1 cellular context compared by ENCODE assay signal in the genomic region with DNA sequence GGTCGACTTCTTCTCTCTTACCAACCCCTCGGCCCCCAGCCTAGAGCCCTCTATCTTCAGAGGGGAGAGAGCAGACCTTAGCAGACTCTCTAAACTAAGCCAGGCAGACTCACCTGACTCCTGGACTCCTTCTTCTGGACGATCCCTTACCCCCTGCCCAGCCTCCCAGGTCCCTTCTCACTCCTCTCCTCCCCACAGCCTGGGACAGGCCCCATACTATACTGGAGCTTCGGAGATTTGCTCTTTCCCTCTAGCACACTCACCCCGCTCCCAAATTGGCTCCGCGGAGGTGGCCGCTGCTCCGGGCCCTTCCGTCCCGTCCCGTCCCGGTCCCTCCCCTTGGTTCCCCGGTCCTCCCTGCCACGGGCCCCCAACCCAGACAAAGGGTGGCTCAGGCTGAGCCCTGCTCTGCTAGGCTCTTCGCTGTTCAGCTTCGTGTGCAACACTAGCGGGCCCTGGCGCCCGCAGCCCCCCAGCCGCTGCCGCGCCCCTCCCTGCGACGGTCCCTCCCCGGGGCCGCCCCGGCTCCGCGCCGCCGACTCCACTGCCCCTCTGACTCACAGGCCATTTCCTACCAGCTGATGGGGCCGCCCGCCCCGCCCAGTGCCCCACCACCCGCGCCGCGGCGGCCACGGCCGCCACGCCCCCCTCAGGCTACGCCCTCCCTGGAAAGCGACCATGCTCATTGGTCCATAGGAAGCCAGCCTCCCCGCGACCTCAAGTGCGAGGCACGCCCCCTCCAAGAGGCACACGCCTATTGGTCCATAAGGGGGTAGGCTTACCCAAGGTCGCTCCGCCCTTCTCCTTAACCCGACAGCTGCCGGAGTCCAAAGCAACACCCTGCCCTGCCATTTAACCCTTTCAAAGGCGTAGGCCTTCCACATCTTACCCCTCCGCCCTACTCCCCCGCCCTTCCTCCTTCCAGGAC.
A peak's percentile ranks its signal among the peaks of the same experiment; 100 is the strongest.
TF ChIP-seq lines count a peak whose summit lies in the region.

No MANE protein-coding gene starts in this region.

TF ChIP-seq in HepG2, 621 proteins besides CTCF, POLR2A, EP300 and RAD21 (continued from another document and continues in another):
- TF ChIP-seq ZNF816 (CRISPR knock-in tag; IDR thresholded peaks at IDR 0.05; ENCODE audit: borderline replicate concordance) (no peak), SP4 (CRISPR knock-in tag; IDR thresholded peaks at IDR 0.05) (peak; percentile 95), STAG1 (CRISPR knock-in tag; IDR thresholded peaks at IDR 0.05) (no peak), ATAD3A (CRISPR knock-in tag; IDR thresholded peaks at IDR 0.05) (no peak), ZNF556 (CRISPR knock-in tag; IDR thresholded peaks at IDR 0.05; ENCODE audit: borderline replicate concordance) (no peak), MIXL1 (CRISPR knock-in tag; IDR thresholded peaks at IDR 0.05) (no peak), RBFOX2 (IDR thresholded peaks at IDR 0.05; ENCODE audit: low read depth, low read length) (peak; percentile 59; the same call in 1 of the 2 replicates), ZNF619 (CRISPR knock-in tag; IDR thresholded peaks at IDR 0.05) (no peak), TAF15 (IDR thresholded peaks at IDR 0.05; ENCODE audit: low read depth, low read length, poor library complexity, severe bottlenecking) (no peak), CREB1 (IDR thresholded peaks at IDR 0.05) (no peak), CREB1 (CRISPR knock-in tag; IDR thresholded peaks at IDR 0.05) (no peak), EZH2 (conservative IDR thresholded peaks at IDR 0.05; ENCODE audit: low read depth, low read length) (no peak), STAT6 (CRISPR knock-in tag; IDR thresholded peaks at IDR 0.05; ENCODE audit: borderline replicate concordance) (no peak), KAT2B (IDR thresholded peaks at IDR 0.05; ENCODE audit: borderline replicate concordance, low read depth, low read length) (no peak), ZNF629 (CRISPR knock-in tag; conservative IDR thresholded peaks at IDR 0.05) (no peak), EED (CRISPR knock-in tag; IDR thresholded peaks at IDR 0.05) (0 out of 2 replicates have a peak, but pooled peaks have one; percentile 55), ZNF205 (CRISPR knock-in tag; IDR thresholded peaks at IDR 0.05) (no peak), STAT5B (CRISPR knock-in tag; IDR thresholded peaks at IDR 0.05) (no peak), NFYC (CRISPR knock-in tag; IDR thresholded peaks at IDR 0.05) (peak; percentile 80), ZNF784 (CRISPR knock-in tag; IDR thresholded peaks at IDR 0.05; ENCODE audit: borderline replicate concordance) (no peak), NR2C2 (CRISPR knock-in tag; IDR thresholded peaks at IDR 0.05; ENCODE audit: borderline replicate concordance) (peak; percentile 63), ZKSCAN1 (IDR thresholded peaks at IDR 0.05; ENCODE audit: low read length) (no peak), KLF12 (CRISPR knock-in tag; IDR thresholded peaks at IDR 0.05; ENCODE audit: borderline replicate concordance) (no peak), ZNF841 (CRISPR knock-in tag; IDR thresholded peaks at IDR 0.05; ENCODE audit: borderline replicate concordance) (no peak), SAP130 (CRISPR knock-in tag; IDR thresholded peaks at IDR 0.05; ENCODE audit: low read depth) (peak; percentile 93), KAT7 (CRISPR knock-in tag; IDR thresholded peaks at IDR 0.05; ENCODE audit: borderline replicate concordance) (no peak), TRIM24 (CRISPR knock-in tag; IDR thresholded peaks at IDR 0.05) (no peak)
- TF ChIP-seq, protein P1, sequence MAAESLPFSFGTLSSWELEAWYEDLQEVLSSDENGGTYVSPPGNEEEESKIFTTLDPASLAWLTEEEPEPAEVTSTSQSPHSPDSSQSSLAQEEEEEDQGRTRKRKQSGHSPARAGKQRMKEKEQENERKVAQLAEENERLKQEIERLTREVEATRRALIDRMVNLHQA (CRISPR knock-in tag; IDR thresholded peaks at IDR 0.05) = no peak
- TF ChIP-seq, protein P2, sequence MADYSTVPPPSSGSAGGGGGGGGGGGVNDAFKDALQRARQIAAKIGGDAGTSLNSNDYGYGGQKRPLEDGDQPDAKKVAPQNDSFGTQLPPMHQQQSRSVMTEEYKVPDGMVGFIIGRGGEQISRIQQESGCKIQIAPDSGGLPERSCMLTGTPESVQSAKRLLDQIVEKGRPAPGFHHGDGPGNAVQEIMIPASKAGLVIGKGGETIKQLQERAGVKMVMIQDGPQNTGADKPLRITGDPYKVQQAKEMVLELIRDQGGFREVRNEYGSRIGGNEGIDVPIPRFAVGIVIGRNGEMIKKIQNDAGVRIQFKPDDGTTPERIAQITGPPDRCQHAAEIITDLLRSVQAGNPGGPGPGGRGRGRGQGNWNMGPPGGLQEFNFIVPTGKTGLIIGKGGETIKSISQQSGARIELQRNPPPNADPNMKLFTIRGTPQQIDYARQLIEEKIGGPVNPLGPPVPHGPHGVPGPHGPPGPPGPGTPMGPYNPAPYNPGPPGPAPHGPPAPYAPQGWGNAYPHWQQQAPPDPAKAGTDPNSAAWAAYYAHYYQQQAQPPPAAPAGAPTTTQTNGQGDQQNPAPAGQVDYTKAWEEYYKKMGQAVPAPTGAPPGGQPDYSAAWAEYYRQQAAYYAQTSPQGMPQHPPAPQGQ (CRISPR knock-in tag; IDR thresholded peaks at IDR 0.05; ENCODE audit: borderline replicate concordance) = no peak
- TF ChIP-seq, protein P3, sequence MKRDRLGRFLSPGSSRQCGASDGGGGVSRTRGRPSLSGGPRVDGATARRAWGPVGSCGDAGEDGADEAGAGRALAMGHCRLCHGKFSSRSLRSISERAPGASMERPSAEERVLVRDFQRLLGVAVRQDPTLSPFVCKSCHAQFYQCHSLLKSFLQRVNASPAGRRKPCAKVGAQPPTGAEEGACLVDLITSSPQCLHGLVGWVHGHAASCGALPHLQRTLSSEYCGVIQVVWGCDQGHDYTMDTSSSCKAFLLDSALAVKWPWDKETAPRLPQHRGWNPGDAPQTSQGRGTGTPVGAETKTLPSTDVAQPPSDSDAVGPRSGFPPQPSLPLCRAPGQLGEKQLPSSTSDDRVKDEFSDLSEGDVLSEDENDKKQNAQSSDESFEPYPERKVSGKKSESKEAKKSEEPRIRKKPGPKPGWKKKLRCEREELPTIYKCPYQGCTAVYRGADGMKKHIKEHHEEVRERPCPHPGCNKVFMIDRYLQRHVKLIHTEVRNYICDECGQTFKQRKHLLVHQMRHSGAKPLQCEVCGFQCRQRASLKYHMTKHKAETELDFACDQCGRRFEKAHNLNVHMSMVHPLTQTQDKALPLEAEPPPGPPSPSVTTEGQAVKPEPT (CRISPR knock-in tag; IDR thresholded peaks at IDR 0.05; ENCODE audit: low read depth) = no peak
- TF ChIP-seq, protein P4, sequence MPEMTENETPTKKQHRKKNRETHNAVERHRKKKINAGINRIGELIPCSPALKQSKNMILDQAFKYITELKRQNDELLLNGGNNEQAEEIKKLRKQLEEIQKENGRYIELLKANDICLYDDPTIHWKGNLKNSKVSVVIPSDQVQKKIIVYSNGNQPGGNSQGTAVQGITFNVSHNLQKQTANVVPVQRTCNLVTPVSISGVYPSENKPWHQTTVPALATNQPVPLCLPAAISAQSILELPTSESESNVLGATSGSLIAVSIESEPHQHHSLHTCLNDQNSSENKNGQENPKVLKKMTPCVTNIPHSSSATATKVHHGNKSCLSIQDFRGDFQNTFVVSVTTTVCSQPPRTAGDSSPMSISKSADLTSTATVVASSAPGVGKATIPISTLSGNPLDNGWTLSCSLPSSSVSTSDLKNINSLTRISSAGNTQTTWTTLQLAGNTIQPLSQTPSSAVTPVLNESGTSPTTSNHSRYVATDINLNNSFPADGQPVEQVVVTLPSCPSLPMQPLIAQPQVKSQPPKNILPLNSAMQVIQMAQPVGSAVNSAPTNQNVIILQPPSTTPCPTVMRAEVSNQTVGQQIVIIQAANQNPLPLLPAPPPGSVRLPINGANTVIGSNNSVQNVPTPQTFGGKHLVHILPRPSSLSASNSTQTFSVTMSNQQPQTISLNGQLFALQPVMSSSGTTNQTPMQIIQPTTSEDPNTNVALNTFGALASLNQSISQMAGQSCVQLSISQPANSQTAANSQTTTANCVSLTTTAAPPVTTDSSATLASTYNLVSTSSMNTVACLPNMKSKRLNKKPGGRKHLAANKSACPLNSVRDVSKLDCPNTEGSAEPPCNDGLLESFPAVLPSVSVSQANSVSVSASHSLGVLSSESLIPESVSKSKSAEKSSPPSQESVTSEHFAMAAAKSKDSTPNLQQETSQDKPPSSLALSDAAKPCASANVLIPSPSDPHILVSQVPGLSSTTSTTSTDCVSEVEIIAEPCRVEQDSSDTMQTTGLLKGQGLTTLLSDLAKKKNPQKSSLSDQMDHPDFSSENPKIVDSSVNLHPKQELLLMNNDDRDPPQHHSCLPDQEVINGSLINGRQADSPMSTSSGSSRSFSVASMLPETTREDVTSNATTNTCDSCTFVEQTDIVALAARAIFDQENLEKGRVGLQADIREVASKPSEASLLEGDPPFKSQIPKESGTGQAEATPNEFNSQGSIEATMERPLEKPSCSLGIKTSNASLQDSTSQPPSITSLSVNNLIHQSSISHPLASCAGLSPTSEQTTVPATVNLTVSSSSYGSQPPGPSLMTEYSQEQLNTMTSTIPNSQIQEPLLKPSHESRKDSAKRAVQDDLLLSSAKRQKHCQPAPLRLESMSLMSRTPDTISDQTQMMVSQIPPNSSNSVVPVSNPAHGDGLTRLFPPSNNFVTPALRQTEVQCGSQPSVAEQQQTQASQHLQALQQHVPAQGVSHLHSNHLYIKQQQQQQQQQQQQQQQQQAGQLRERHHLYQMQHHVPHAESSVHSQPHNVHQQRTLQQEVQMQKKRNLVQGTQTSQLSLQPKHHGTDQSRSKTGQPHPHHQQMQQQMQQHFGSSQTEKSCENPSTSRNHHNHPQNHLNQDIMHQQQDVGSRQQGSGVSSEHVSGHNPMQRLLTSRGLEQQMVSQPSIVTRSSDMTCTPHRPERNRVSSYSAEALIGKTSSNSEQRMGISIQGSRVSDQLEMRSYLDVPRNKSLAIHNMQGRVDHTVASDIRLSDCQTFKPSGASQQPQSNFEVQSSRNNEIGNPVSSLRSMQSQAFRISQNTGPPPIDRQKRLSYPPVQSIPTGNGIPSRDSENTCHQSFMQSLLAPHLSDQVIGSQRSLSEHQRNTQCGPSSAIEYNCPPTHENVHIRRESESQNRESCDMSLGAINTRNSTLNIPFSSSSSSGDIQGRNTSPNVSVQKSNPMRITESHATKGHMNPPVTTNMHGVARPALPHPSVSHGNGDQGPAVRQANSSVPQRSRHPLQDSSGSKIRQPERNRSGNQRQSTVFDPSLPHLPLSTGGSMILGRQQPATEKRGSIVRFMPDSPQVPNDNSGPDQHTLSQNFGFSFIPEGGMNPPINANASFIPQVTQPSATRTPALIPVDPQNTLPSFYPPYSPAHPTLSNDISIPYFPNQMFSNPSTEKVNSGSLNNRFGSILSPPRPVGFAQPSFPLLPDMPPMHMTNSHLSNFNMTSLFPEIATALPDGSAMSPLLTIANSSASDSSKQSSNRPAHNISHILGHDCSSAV (CRISPR knock-in tag; IDR thresholded peaks at IDR 0.05; ENCODE audit: borderline replicate concordance) = no peak
- TF ChIP-seq, protein P5, sequence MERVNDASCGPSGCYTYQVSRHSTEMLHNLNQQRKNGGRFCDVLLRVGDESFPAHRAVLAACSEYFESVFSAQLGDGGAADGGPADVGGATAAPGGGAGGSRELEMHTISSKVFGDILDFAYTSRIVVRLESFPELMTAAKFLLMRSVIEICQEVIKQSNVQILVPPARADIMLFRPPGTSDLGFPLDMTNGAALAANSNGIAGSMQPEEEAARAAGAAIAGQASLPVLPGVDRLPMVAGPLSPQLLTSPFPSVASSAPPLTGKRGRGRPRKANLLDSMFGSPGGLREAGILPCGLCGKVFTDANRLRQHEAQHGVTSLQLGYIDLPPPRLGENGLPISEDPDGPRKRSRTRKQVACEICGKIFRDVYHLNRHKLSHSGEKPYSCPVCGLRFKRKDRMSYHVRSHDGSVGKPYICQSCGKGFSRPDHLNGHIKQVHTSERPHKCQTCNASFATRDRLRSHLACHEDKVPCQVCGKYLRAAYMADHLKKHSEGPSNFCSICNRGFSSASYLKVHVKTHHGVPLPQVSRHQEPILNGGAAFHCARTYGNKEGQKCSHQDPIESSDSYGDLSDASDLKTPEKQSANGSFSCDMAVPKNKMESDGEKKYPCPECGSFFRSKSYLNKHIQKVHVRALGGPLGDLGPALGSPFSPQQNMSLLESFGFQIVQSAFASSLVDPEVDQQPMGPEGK (CRISPR knock-in tag; IDR thresholded peaks at IDR 0.05) = peak; percentile 86
